Comparison of ENCODE assay signal across 8 cellular contexts in the genomic region with DNA sequence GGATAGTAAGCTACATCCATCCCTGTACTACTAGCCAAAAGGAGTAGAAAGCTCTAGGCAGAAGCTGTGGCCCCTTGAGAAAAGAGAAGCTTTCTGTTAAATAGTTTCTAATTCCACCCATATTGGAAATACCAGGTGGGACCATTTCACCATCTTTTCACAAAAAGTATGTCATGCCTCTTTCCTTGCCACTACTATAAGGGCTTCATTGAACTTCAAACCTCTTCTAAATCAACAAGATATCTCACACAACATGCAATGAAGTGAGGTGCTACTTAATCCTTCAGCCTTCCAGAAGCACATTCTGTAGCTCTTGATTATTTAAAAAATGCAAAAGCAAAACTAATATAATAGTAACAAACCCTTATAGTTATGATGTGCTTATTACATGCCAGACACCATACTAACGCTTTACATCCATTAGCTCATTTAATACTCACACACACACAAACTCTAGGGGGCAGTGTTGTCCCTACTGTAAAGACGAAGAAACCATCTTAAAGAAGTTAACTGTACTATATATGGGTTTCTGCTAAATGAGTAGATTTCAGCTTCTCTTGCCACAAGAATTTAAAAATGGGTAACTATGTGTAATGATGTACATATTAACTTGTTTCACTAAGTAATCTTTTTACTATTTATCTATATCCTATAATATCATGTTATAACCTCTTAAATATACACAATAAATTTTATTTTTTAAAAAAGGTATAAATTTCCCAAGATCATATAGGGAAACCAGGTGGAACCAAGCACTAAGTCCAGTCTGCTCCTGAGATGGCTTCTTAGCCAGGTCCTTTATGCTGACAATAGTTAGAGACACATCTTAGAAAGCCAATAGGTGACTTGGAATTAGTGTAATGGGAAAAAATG.
DNase-seq lines count a peak whose midpoint lies in the region; ATAC-seq, FAIRE-seq and TF ChIP-seq lines count a peak whose summit lies in the region.

No MANE protein-coding gene starts in this region.

- H3K4me3 ChIP-seq in bronchial epithelial cell (ENCODE audit: low read depth, low read length) = no peak overlapping the region
- H3K4me3 ChIP-seq in right lobe of liver = no peak overlapping the region

- FAIRE-seq in GM12892 (lab: Jason Lieb, UNC) (peak; percentile 75), bronchial epithelial cell (lab: Jason Lieb, UNC) (no peak)

- H3K27ac ChIP-seq in right lobe of liver = no peak overlapping the region

- H3K27me3 ChIP-seq in bronchial epithelial cell (ENCODE audit: control insufficient read depth, insufficient read depth, low read length) (peaks cover 1% of the 10 kb centered on the region), right lobe of liver (no peaks in the 10 kb centered on the region)

- TF ChIP-seq POLR2A in GM12892 (IDR thresholded peaks at IDR 0.05; ENCODE audit: low read depth, low read length) = no peak
- no peak for TF ChIP-seq POLR2A in right lobe of liver (IDR thresholded peaks at IDR 0.05)

- 0% methylated on average over 2 of the region's 2 CpGs for WGBS in right lobe of liver (ENCODE audit: insufficient coverage, low coverage, low lambda C conversion rate, missing lambda C conversion rate)

- intact Hi-C loops in right lobe of liver (cut with DNase I) = loop anchor here in 1 of 2 donors (5.0 kb wide), 1 partner anchor 36 kb away; no protein-coding TSS in a partner anchor

- DNase-seq in ACHN = peak; percentile 76
- DNase-seq in GM12892 (ENCODE audit: insufficient read length) = no peak
- peak; percentile 25 for DNase-seq in NCI-H128 (lab: John Stamatoyannopoulos, UW; ENCODE audit: unreplicated experiment)
- DNase-seq in T-helper 2 cell = peak in 3 of 5 experiments; percentile 31 to 80 (median 39)
- DNase-seq in bronchial epithelial cell (ENCODE audit: low read depth) = peak; percentile 75
- DNase-seq in right lobe of liver = peak in 1 of 3 donors; percentile 50
- peak; percentile 67 for DNase-seq in stimulated activated CD8-positive, alpha-beta memory T cell treated with anti-CD3 and anti-CD28 coated beads, Interleukin-4, amount 100 ng/mL, for 48 hours

- no peaks in the 10 kb centered on the region for H3K36me3 ChIP-seq in bronchial epithelial cell (ENCODE audit: control insufficient read depth, insufficient read depth, low read length)
- H3K36me3 ChIP-seq in right lobe of liver = no peaks in the 10 kb centered on the region

- no peaks in the 10 kb centered on the region for H3K4me1 ChIP-seq in right lobe of liver

- peak; percentile 89 for ATAC-seq in HG02763 (IDR thresholded peaks at IDR 0.05; ENCODE audit: unreplicated experiment)
- ATAC-seq in right lobe of liver = peak; percentile 92 to 97 (median 94)

- in situ Hi-C loops in ACHN (cut with HindIII; ENCODE audit: low pct_ligation_motif_present, low pct_unique_long_range_greater_than_20kb, low sequenced_read_pairs) = no loop called here

- H3K9me3 ChIP-seq in right lobe of liver = no peaks in the 10 kb centered on the region

- TF ChIP-seq CTCF in bronchial epithelial cell (IDR thresholded peaks at IDR 0.05; ENCODE audit: insufficient read depth, low read length, severe bottlenecking) = peak; percentile 56
- TF ChIP-seq CTCF in right lobe of liver (IDR thresholded peaks at IDR 0.05) = peak; percentile 68 to 85 (median 82)
